In genomic region chr1:154938604-154939399, GRCh38 we compare ENCODE assay signal across 1 cellular context.
TF ChIP-seq lines count a peak whose summit lies in the region.

No MANE protein-coding gene starts in this region.

TF ChIP-seq in GM23338, 12 proteins besides CTCF, POLR2A, EP300 and RAD21 (continued from another document):
- TF ChIP-seq REST (IDR thresholded peaks at IDR 0.05; ENCODE audit: unreplicated experiment) (no peak), ZNF462 (CRISPR knock-in tag; IDR thresholded peaks at IDR 0.05) (no peak), STAT1 (IDR thresholded peaks at IDR 0.05; ENCODE audit: unreplicated experiment) (no peak), POLR2AphosphoS5 (IDR thresholded peaks at IDR 0.05; ENCODE audit: low read depth) (no peak), ZNF331 (CRISPR knock-in tag; IDR thresholded peaks at IDR 0.05; ENCODE audit: low read depth) (no peak), CREB1 (CRISPR knock-in tag; IDR thresholded peaks at IDR 0.05; ENCODE audit: low read depth) (no peak), EZH2 (IDR thresholded peaks at IDR 0.05; ENCODE audit: low read depth, unreplicated experiment) (no peak)
